14 cellular contexts compared by ENCODE assay signal in genomic region chr15:63420333-63420741, GRCh38. TPM values are rescaled to one million over a fixed set of nuclear protein-coding genes. Genes with fewer than 3 reads are reported as not detected.
DNase-seq lines count a peak whose midpoint lies in the region; ATAC-seq and TF ChIP-seq lines count a peak whose summit lies in the region.
"Had no signal": no experiment of that assay in that cellular context is flagged by ENCODE, and none has a peak within 500 bp of the region (broad histone marks: within the 10 kb centered on the region; RNA-seq: fewer than 3 reads in every experiment).

No MANE protein-coding gene starts in this region.

- H4K91ac ChIP-seq in neuronal stem cell (ENCODE audit: low read depth, low read length, poor library complexity), result no peak overlapping the region

- no peak overlapping the region for H3K9ac ChIP-seq in neuronal stem cell (ENCODE audit: low read depth, low read length, poor library complexity)

- peak overlapping the region; percentile 36 for H2AFZ ChIP-seq in neuronal stem cell (ENCODE audit: low read length)

- H3K79me1 ChIP-seq in neuronal stem cell (ENCODE audit: low read depth, low read length), result no peaks in the 10 kb centered on the region

- H3K18ac ChIP-seq in neuronal stem cell (ENCODE audit: low read length), result no peak overlapping the region

- no peak overlapping the region for H2BK5ac ChIP-seq in neuronal stem cell (ENCODE audit: low read length)

- peak; percentile 18 for TF ChIP-seq CTCF in chondrocyte (IDR thresholded peaks at IDR 0.05)

- H3K4me1 ChIP-seq in neuronal stem cell (ENCODE audit: control insufficient read depth in 2 of 2, insufficient read depth in 1 of 2, low read depth in 1 of 2, low read length in 2 of 2), result no peaks in the 10 kb centered on the region
- H3K4me1 ChIP-seq: ascending aorta, tibial artery had no signal

- WGBS in neuronal stem cell (ENCODE audit: extremely low coverage in 2 of 2, insufficient read length in 2 of 2, insufficient replicate concordance in 1 of 2), 2 donors, result no CpG with 5 or more reads among the region's 5 CpGs

- H3K4me1 Mint-ChIP-seq in chondrocyte (ENCODE audit: low read depth) (peaks cover 11% of the 10 kb centered on the region), T-helper 17 cell (peaks cover 4% of the 10 kb centered on the region)
- H3K4me1 Mint-ChIP-seq in activated T-cell treated with anti-CD3 and anti-CD28 coated beads, Interleukin-2, amount 50 U/mL, for 72 hours (ENCODE audit: low read depth), result peaks cover 6% of the 10 kb centered on the region

- H3K9me3 ChIP-seq in neuronal stem cell (replicated peaks in 1 of 2; ENCODE audit: control insufficient read depth in 2 of 2, insufficient read depth in 1 of 2, low read depth in 1 of 2, low read length in 2 of 2) (peaks cover 0 to under 1% of the 10 kb centered on the region in 2 donors), T-helper 17 cell (ENCODE audit: control insufficient read depth, low read length, poor library complexity, severe bottlenecking) (no peaks in the 10 kb centered on the region)
- H3K9me3 ChIP-seq: ascending aorta, tibial artery had no signal

- no peaks in the 10 kb centered on the region for H3K36me3 ChIP-seq in neuronal stem cell (replicated peaks in 1 of 2; ENCODE audit: control insufficient read depth in 2 of 2, insufficient read depth in 2 of 2, low read length in 2 of 2)
- H3K36me3 ChIP-seq: ascending aorta, tibial artery had no signal

- peak; percentile 21 for DNase-seq in NCI-H2171 treated with DMSO at 0.1 percent for 48 hours (lab: John Stamatoyannopoulos, UW)
- no peak for DNase-seq in NCI-H2171 (lab: John Stamatoyannopoulos, UW)
- peak; percentile 16 for DNase-seq in NAMALWA (ENCODE audit: low spot score)
- no peak for DNase-seq in chondrocyte (ENCODE audit: low spot score)
- DNase-seq in neuronal stem cell (ENCODE audit: low spot score), result no peak
- no peak for DNase-seq in posterior vena cava (ENCODE audit: low spot score)
- DNase-seq in activated T-cell treated with anti-CD3 and anti-CD28 coated beads, Interleukin-2, amount 50 U/mL, for 72 hours, result no peak
- no peak for DNase-seq in T-helper 17 cell
- DNase-seq: activated T-cell treated with anti-CD3 and anti-CD28 coated beads, Interleukin-2, amount 50 U/mL, for 1 hour; naive thymus-derived CD4-positive, alpha-beta T cell; NCI-H1930; tibial artery had no signal

- no peak for ATAC-seq in activated T-cell treated with anti-CD3 and anti-CD28 coated beads, Interleukin-2, amount 50 U/mL, for 72 hours (replicated peaks in 1 of 2)
- no peak for ATAC-seq in T-helper 17 cell
- ATAC-seq: naive thymus-derived CD4-positive, alpha-beta T cell had no signal

- H3K27ac Mint-ChIP-seq in chondrocyte (ENCODE audit: unreplicated experiment) (peak overlapping the region; percentile 71), T-helper 17 cell (no peak overlapping the region)
- H3K27ac Mint-ChIP-seq in activated T-cell treated with anti-CD3 and anti-CD28 coated beads, Interleukin-2, amount 50 U/mL, for 72 hours, result no peak overlapping the region
- H3K27ac Mint-ChIP-seq: naive thymus-derived CD4-positive, alpha-beta T cell had no signal

- no peak overlapping the region for H3K14ac ChIP-seq in neuronal stem cell (ENCODE audit: low read length)

- H3K27me3 Mint-ChIP-seq in chondrocyte (ENCODE audit: low read depth) (no peaks in the 10 kb centered on the region), T-helper 17 cell (peaks cover 9% of the 10 kb centered on the region)
- no peaks in the 10 kb centered on the region for H3K27me3 Mint-ChIP-seq in activated T-cell treated with anti-CD3 and anti-CD28 coated beads, Interleukin-2, amount 50 U/mL, for 72 hours (ENCODE audit: low read depth)
- H3K27me3 Mint-ChIP-seq: naive thymus-derived CD4-positive, alpha-beta T cell had no signal

- intact Hi-C loops in posterior vena cava (cut with DNase I), result no loop called here

- no peak overlapping the region for H3K4ac ChIP-seq in neuronal stem cell (ENCODE audit: low read length)

- H2AK5ac ChIP-seq in neuronal stem cell (ENCODE audit: low read depth, low read length), result no peak overlapping the region

- no peak overlapping the region for H3K23ac ChIP-seq in neuronal stem cell (ENCODE audit: low read depth, low read length, poor library complexity)

- no peak overlapping the region for H3K4me2 ChIP-seq in neuronal stem cell (ENCODE audit: insufficient read depth, low read length, poor library complexity, severe bottlenecking)

- H3K36me3 Mint-ChIP-seq in chondrocyte (ENCODE audit: low read depth), result peaks cover 3% of the 10 kb centered on the region
- H3K36me3 Mint-ChIP-seq in activated T-cell treated with anti-CD3 and anti-CD28 coated beads, Interleukin-2, amount 50 U/mL, for 72 hours (ENCODE audit: insufficient read depth in 2 of 2), result no peaks in the 10 kb centered on the region
- no peaks in the 10 kb centered on the region for H3K36me3 Mint-ChIP-seq in T-helper 17 cell (ENCODE audit: low read depth)
- H3K36me3 Mint-ChIP-seq: naive thymus-derived CD4-positive, alpha-beta T cell had no signal

- no peak overlapping the region for H3K4me3 ChIP-seq in neuronal stem cell (ENCODE audit: low read length in 2 of 2)
- H3K4me3 ChIP-seq: ascending aorta, tibial artery had no signal

- H4K8ac ChIP-seq in neuronal stem cell (ENCODE audit: low read depth, low read length), result no peak overlapping the region

- H2BK120ac ChIP-seq in neuronal stem cell (ENCODE audit: low read depth, low read length), result no peak overlapping the region

- H2BK15ac ChIP-seq in neuronal stem cell (ENCODE audit: low read length), result no peak overlapping the region

- H3K27me3 ChIP-seq in neuronal stem cell (ENCODE audit: control insufficient read depth in 3 of 3, insufficient read depth in 3 of 3, low read depth in 1 of 3, low read length in 3 of 3), result peaks cover 0 to 5% (median 0%) of the 10 kb centered on the region in 3 experiments
- H3K27me3 ChIP-seq: ascending aorta, tibial artery had no signal

- H3K4me3 Mint-ChIP-seq in chondrocyte (ENCODE audit: unreplicated experiment) (no peak overlapping the region), T-helper 17 cell (no peak overlapping the region)
- no peak overlapping the region for H3K4me3 Mint-ChIP-seq in activated T-cell treated with anti-CD3 and anti-CD28 coated beads, Interleukin-2, amount 50 U/mL, for 72 hours
- H3K4me3 Mint-ChIP-seq: naive thymus-derived CD4-positive, alpha-beta T cell had no signal

- H2BK12ac ChIP-seq in neuronal stem cell (ENCODE audit: low read length), result no peak overlapping the region

- H3K27ac ChIP-seq in neuronal stem cell (replicated peaks; ENCODE audit: low read length), result no peak overlapping the region
- H3K27ac ChIP-seq: ascending aorta, tibial artery, VCaP had no signal

- H3K9me3 Mint-ChIP-seq in chondrocyte (ENCODE audit: low read depth), result peaks cover 3% of the 10 kb centered on the region
- peaks cover 0 to 2% of the 10 kb centered on the region in 2 donors for H3K9me3 Mint-ChIP-seq in activated T-cell treated with anti-CD3 and anti-CD28 coated beads, Interleukin-2, amount 50 U/mL, for 72 hours

RNA-seq across cellular contexts. Expression of gene CA12, which starts 38.7 kb away (rescaled TPM):
- total RNA-seq in chondrocyte (6.7 to 7.9 TPM (median 6.9 TPM) in 3 replicates), posterior vena cava (10 to 100 TPM; 36.7 to 48.3 TPM), T-helper 17 cell (not detected)
- 0.43 TPM for polyA plus RNA-seq in neuronal stem cell (2013, experiment 1 of 2)
- 0.46 TPM for polyA plus RNA-seq in neuronal stem cell (2013, experiment 2 of 2)
- 1 to 10 TPM in 1 of 2 donors, under 1 TPM in 1; 0.55 to 2.4 TPM for total RNA-seq in activated T-cell treated with anti-CD3 and anti-CD28 coated beads, Interleukin-2, amount 50 U/mL, for 72 hours
- polyA plus RNA-seq: naive thymus-derived CD4-positive, alpha-beta T cell had no signal

Comparison
In these comparisons a context has a peak if more than half of its experiments do, and no peak if none do; other contexts are left out.
1. DNase-seq: peak in NCI-H2171 treated with DMSO at 0.1 percent for 48 hours (single experiment) and NAMALWA (single experiment); none in NCI-H2171 (single experiment), chondrocyte (single experiment), neuronal stem cell (single experiment), posterior vena cava (single experiment), activated T-cell treated with anti-CD3 and anti-CD28 coated beads, Interleukin-2, amount 50 U/mL, for 72 hours (0 of 2) and T-helper 17 cell (0 of 3).